ENCODE assay signal across 26 cellular contexts in the genomic region with DNA sequence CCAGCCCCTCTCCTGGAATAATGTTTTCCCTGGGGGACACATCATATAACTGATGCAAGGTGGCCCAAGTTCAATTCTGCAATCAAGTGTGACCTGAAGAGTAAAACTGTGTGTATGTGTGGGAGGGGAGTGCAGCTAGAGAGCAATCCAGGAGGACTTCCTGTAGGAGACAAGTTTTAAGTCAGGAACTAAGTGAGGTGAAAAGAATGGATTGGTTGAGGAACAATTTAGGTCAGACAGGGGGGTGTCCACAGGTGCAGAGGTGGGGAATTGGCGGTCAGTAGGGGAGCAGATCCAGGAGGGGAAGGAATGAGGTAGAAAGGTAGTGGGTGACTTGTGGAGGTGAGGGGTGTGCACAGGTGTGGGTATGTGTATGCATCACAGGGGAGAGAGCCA.
"Had no signal": no experiment of that assay in that cellular context is flagged by ENCODE, and none has a peak within 500 bp of the region (broad histone marks: within the 10 kb centered on the region; RNA-seq: fewer than 3 reads in every experiment).

No MANE protein-coding gene starts in this region.

- H3K27ac Mint-ChIP-seq: activated CD4-positive, alpha-beta T cell treated with anti-CD3 and anti-CD28 coated beads for 36 hours; activated CD8-positive, alpha-beta T cell treated with anti-CD3 and anti-CD28 coated beads for 36 hours; activated naive CD4-positive, alpha-beta T cell treated with anti-CD3 and anti-CD28 coated beads, Interleukin-2, amount 50 U/mL, for 24 hours; T-cell had no signal

- DNase-seq: activated CD4-positive, alpha-beta T cell treated with anti-CD3 and anti-CD28 coated beads for 36 hours; activated CD8-positive, alpha-beta memory T cell treated with anti-CD3 and anti-CD28 coated beads, Interleukin-2, amount 50 U/mL, for 4 hours; activated CD8-positive, alpha-beta T cell treated with anti-CD3 and anti-CD28 coated beads for 36 hours; activated effector memory CD4-positive, alpha-beta T cell treated with Interleukin-2 at 50 U/mL for 16 hours; activated naive CD4-positive, alpha-beta T cell; aorta; Karpas-422; MM.1S; NCI-H1105 treated with DMSO at 0.1 percent for 48 hours; NCI-H1436 treated with DMSO at 0.1 percent for 48 hours; NCI-H187; NCI-H226; NK-92 treated with Interleukin-12 subunit alpha and Interleukin-12 subunit beta, amount 100 ng/mL, for 24 hours; OCI-M1; RPMI8226; T-cell; T-helper 2 cell; WERI-Rb-1 had no signal

- ATAC-seq: activated CD4-positive, alpha-beta T cell treated with anti-CD3 and anti-CD28 coated beads for 36 hours; activated CD8-positive, alpha-beta T cell treated with anti-CD3 and anti-CD28 coated beads for 36 hours; Panc1; Right ventricle myocardium inferior; T-cell had no signal

- H3K27me3 Mint-ChIP-seq: activated CD4-positive, alpha-beta T cell treated with anti-CD3 and anti-CD28 coated beads for 36 hours; activated CD8-positive, alpha-beta T cell treated with anti-CD3 and anti-CD28 coated beads for 36 hours; activated naive CD4-positive, alpha-beta T cell treated with anti-CD3 and anti-CD28 coated beads, Interleukin-2, amount 50 U/mL, for 24 hours had no signal

- H3K9me3 Mint-ChIP-seq: activated CD8-positive, alpha-beta T cell treated with anti-CD3 and anti-CD28 coated beads for 36 hours; activated naive CD4-positive, alpha-beta T cell treated with anti-CD3 and anti-CD28 coated beads, Interleukin-2, amount 50 U/mL, for 24 hours; central memory CD8-positive, alpha-beta T cell; T-cell had no signal

- H3K27me3 ChIP-seq: body of pancreas had no signal

- H3K4me3 ChIP-seq: body of pancreas, SK-N-MC had no signal

- H3K36me3 Mint-ChIP-seq: activated naive CD4-positive, alpha-beta T cell treated with anti-CD3 and anti-CD28 coated beads, Interleukin-2, amount 50 U/mL, for 24 hours; T-cell had no signal

- H3K27ac ChIP-seq: SK-N-MC, WERI-Rb-1 had no signal

- H3K4me1 Mint-ChIP-seq: activated CD4-positive, alpha-beta T cell treated with anti-CD3 and anti-CD28 coated beads for 36 hours; activated naive CD4-positive, alpha-beta T cell treated with anti-CD3 and anti-CD28 coated beads, Interleukin-2, amount 50 U/mL, for 24 hours; central memory CD8-positive, alpha-beta T cell; T-cell had no signal

- FAIRE-seq: bronchial epithelial cell, TTC549 had no signal

- H3K4me3 Mint-ChIP-seq: activated CD4-positive, alpha-beta T cell treated with anti-CD3 and anti-CD28 coated beads for 36 hours; activated CD8-positive, alpha-beta T cell treated with anti-CD3 and anti-CD28 coated beads for 36 hours; activated naive CD4-positive, alpha-beta T cell treated with anti-CD3 and anti-CD28 coated beads, Interleukin-2, amount 50 U/mL, for 24 hours; central memory CD8-positive, alpha-beta T cell; T-cell had no signal

- H3K9me3 ChIP-seq: body of pancreas had no signal
